Comparison of ENCODE assay signal across 11 cellular contexts in the genomic region with DNA sequence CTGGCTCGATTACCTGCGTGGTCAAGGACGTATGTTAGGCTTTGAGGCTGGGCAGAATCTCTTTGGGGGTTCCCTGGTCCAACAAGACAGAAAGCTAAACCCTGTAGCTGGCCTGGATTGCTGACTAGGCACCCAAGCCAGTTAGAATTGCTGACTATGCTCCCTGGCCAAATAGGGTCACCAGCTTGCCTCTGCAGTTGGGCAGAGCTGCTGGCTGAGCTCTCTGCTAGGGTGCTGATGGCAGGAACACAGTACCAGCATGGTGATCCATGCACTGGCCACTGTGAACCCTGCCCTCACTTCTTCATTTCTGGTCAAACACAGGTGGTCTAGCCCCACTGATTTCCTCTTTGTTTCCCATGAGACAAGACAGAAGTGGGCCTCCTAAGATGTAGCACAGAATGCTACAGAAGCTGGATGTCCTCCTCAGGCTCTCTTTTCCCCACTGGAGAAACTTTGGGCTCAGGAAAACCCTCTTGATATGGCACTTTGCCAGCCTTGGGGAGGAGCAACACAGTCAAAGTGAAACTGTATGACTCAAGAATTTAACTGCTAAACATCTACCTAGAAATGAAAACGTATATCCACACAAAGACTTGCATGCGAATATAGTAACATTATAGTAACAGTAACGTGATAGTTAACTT. TPM values are rescaled to one million over a fixed set of nuclear protein-coding genes. Genes with fewer than 3 reads are reported as not detected.
A peak's percentile ranks its signal among the peaks of the same experiment; 100 is the strongest.
DNase-seq lines count a peak whose midpoint lies in the region; FAIRE-seq and TF ChIP-seq lines count a peak whose summit lies in the region.
"Had no signal": no experiment of that assay in that cellular context is flagged by ENCODE, and none has a peak within 500 bp of the region (broad histone marks: within the 10 kb centered on the region; RNA-seq: fewer than 3 reads in every experiment).

No MANE protein-coding gene starts in this region.

- H4K20me1 ChIP-seq in MM.1S (ENCODE audit: insufficient read depth, low read length) (no peaks in the 10 kb centered on the region), astrocyte (ENCODE audit: insufficient read depth, low read length) (peaks cover 35% of the 10 kb centered on the region)

- H3K27me3 Mint-ChIP-seq in astrocyte (ENCODE audit: low read depth, unreplicated experiment), result no peaks in the 10 kb centered on the region

- H3K27ac Mint-ChIP-seq in astrocyte (ENCODE audit: unreplicated experiment), result peak overlapping the region; percentile 63
- H3K27ac Mint-ChIP-seq: nephron had no signal

- H3K4me1 ChIP-seq in MM.1S (ENCODE audit: low read length), result peaks cover 18% of the 10 kb centered on the region
- H3K4me1 ChIP-seq in astrocyte (ENCODE audit: insufficient read depth, low read length), result no peaks in the 10 kb centered on the region

- no peaks in the 10 kb centered on the region for H3K9me2 ChIP-seq in MM.1S (replicated peaks; ENCODE audit: insufficient read depth, low read length)

- TF ChIP-seq CTCF in MM.1S (IDR thresholded peaks at IDR 0.05; ENCODE audit: low read length) (no peak), astrocyte (IDR thresholded peaks at IDR 0.05; ENCODE audit: insufficient read depth, low read depth, low read length) (no peak)

- H3K9me3 Mint-ChIP-seq in astrocyte (ENCODE audit: unreplicated experiment), result peaks cover 5% of the 10 kb centered on the region

- 0 out of 2 replicates have a peak, but pooled peaks cover 3% of the 10 kb centered on the region for H3F3A ChIP-seq in MM.1S (ENCODE audit: insufficient read depth, low read length)

- peaks cover 22% of the 10 kb centered on the region for H3K4me1 Mint-ChIP-seq in astrocyte (ENCODE audit: low read depth, unreplicated experiment)
- H3K4me1 Mint-ChIP-seq: nephron had no signal

- FAIRE-seq in astrocyte (lab: Jason Lieb, UNC), result no peak

- peak overlapping the region; percentile 57; the same call in 1 of the 2 replicates for H3K27ac ChIP-seq in MM.1S (ENCODE audit: low read length)
- no peak overlapping the region for H3K27ac ChIP-seq in astrocyte (ENCODE audit: low read depth, low read length)
- H3K27ac ChIP-seq: epithelial cell of prostate, HL-60 had no signal

- H3K4me3 Mint-ChIP-seq in astrocyte (ENCODE audit: unreplicated experiment), result no peak overlapping the region
- H3K4me3 Mint-ChIP-seq: nephron had no signal

- no peak overlapping the region for H3K4me3 ChIP-seq in MM.1S (ENCODE audit: low read length)
- H3K4me3 ChIP-seq in astrocyte (ENCODE audit: insufficient read depth, low read depth, low read length), result no peak overlapping the region

- H3K9ac ChIP-seq in MM.1S (ENCODE audit: low read length), result no peak overlapping the region
- no peak overlapping the region for H3K9ac ChIP-seq in astrocyte (ENCODE audit: low read length)

- no peak overlapping the region; the same call in 1 of the 2 replicates for H2AFZ ChIP-seq in MM.1S (ENCODE audit: low read length)
- H2AFZ ChIP-seq in astrocyte (ENCODE audit: low read depth, low read length), result no peak overlapping the region

- H3K4me2 ChIP-seq in MM.1S (ENCODE audit: low read depth, low read length) (peak overlapping the region; percentile 44), astrocyte (ENCODE audit: low read length) (no peak overlapping the region)

- H3K27me3 ChIP-seq in MM.1S (replicated peaks; ENCODE audit: insufficient read depth, low read length), result no peaks in the 10 kb centered on the region
- H3K27me3 ChIP-seq in astrocyte (ENCODE audit: insufficient read depth, low read length), result no peaks in the 10 kb centered on the region

- DNase-seq in stimulated activated naive CD4-positive, alpha-beta T cell treated with Interleukin-2 at 50 U/mL for 16 hours (lab: John Stamatoyannopoulos, UW), result peak; percentile 12
- no peak for DNase-seq in stimulated activated naive CD4-positive, alpha-beta T cell (lab: John Stamatoyannopoulos, UW)
- DNase-seq in MM.1S (peak; percentile 77), astrocyte (ENCODE audit: low read depth) (peak; percentile 12), HK-2 (ENCODE audit: unreplicated experiment) (no peak), NCI-H2081 (lab: John Stamatoyannopoulos, UW) (no peak), DMS53 treated with DMSO at 0.1 percent for 48 hours (lab: John Stamatoyannopoulos, UW; ENCODE audit: unreplicated experiment) (no peak), hepatic stellate cell (ENCODE audit: low spot score) (no peak)

- H3K36me3 Mint-ChIP-seq in astrocyte (ENCODE audit: low read depth, unreplicated experiment), result peaks cover 24% of the 10 kb centered on the region

- H3K36me3 ChIP-seq in MM.1S (replicated peaks; ENCODE audit: insufficient read depth, low read length) (no peaks in the 10 kb centered on the region), astrocyte (ENCODE audit: insufficient read depth, low read length) (no peaks in the 10 kb centered on the region)

- H3K9me3 ChIP-seq in MM.1S (replicated peaks; ENCODE audit: insufficient read depth, low read length) (no peaks in the 10 kb centered on the region), astrocyte (ENCODE audit: insufficient read depth, low read depth, low read length) (no peaks in the 10 kb centered on the region)

- H3K79me2 ChIP-seq in MM.1S (ENCODE audit: low read length) (peaks cover 26% of the 10 kb centered on the region), astrocyte (ENCODE audit: insufficient read depth, low read length) (peaks cover 29% of the 10 kb centered on the region)

RNA-seq across cellular contexts. Expression of gene SP140L, which starts 20.8 kb away (rescaled TPM):
- 32.2 and 36.8 TPM in 2 replicates for total RNA-seq in astrocyte

Comparison
In these comparisons a context has a peak if more than half of its experiments do, and no peak if none do; other contexts are left out.
1. DNase-seq: peak in stimulated activated naive CD4-positive, alpha-beta T cell treated with Interleukin-2 at 50 U/mL for 16 hours (single experiment), MM.1S (single experiment) and astrocyte (single experiment); none in stimulated activated naive CD4-positive, alpha-beta T cell (0 of 6), HK-2 (single experiment), NCI-H2081 (0 of 2), DMS53 treated with DMSO at 0.1 percent for 48 hours (single experiment) and hepatic stellate cell (single experiment).